Comparison of ENCODE assay signal across 16 cellular contexts in genomic region chr20:8304124-8304800, GRCh38.
"Had no signal": no experiment of that assay in that cellular context is flagged by ENCODE, and none has a peak within 500 bp of the region (broad histone marks: within the 10 kb centered on the region; RNA-seq: fewer than 3 reads in every experiment).

No MANE protein-coding gene starts in this region.

- H3K27me3 Mint-ChIP-seq: activated CD4-positive, alpha-beta T cell treated with anti-CD3 and anti-CD28 coated beads, Interleukin-2, amount 10 ng/mL, durations not matched to agents 7 days and 5 days; dendritic cell treated with granulocyte-macrophage colony-stimulating factor and Interleukin-4, amounts not matched to agents 40 ng/mL and 50 ng/mL, for 4 days; stimulated activated naive B cell treated with anti-CD40 and anti-IgM and Interleukin-4, amounts not matched to agents 10 μg/mL and 1 μg/mL and 100 μg/mL, for 72 hours had no signal

- H3K36me3 Mint-ChIP-seq: naive thymus-derived CD8-positive, alpha-beta T cell; stimulated activated naive B cell treated with anti-CD40 and anti-IgM and Interleukin-4, amounts not matched to agents 10 μg/mL and 1 μg/mL and 100 μg/mL, for 72 hours had no signal

- H3K9me3 Mint-ChIP-seq: activated CD4-positive, alpha-beta T cell treated with anti-CD3 and anti-CD28 coated beads, Interleukin-2, amount 10 ng/mL, durations not matched to agents 7 days and 5 days; activated T-cell treated with anti-CD3 and anti-CD28 coated beads, Interleukin-2, amount 50 U/mL, for 4 hours; dendritic cell treated with granulocyte-macrophage colony-stimulating factor and Interleukin-4, amounts not matched to agents 40 ng/mL and 50 ng/mL, for 4 days; naive thymus-derived CD8-positive, alpha-beta T cell had no signal

- ATAC-seq: activated T-cell treated with anti-CD3 and anti-CD28 coated beads, Interleukin-2, amount 50 U/mL, for 4 hours; esophagus mucosa; lower lobe of right lung; naive thymus-derived CD8-positive, alpha-beta T cell; stimulated activated naive B cell treated with anti-CD40 and anti-IgM and Interleukin-4, amounts not matched to agents 10 μg/mL and 1 μg/mL and 100 μg/mL, for 72 hours; upper lobe of right lung had no signal

- DNase-seq: activated CD4-positive, alpha-beta T cell treated with anti-CD3 and anti-CD28 coated beads, Interleukin-2, amount 10 ng/mL, durations not matched to agents 7 days and 5 days; activated CD8-positive, alpha-beta memory T cell treated with anti-CD3 and anti-CD28 coated beads, Interleukin-2, amount 50 U/mL, for 4 hours; activated effector memory CD4-positive, alpha-beta T cell treated with Interleukin-2 at 50 U/mL for 16 hours; activated naive CD4-positive, alpha-beta T cell treated with anti-CD3 and anti-CD28 coated beads, Interleukin-2, amount 50 U/mL, for 16 hours; activated T-cell treated with anti-CD3 and anti-CD28 coated beads, Interleukin-2, amount 50 U/mL, for 4 hours; effector CD8-positive, alpha-beta T cell; lower lobe of right lung; naive thymus-derived CD8-positive, alpha-beta T cell; sigmoid colon; stimulated activated naive B cell treated with anti-CD40 and anti-IgM and Interleukin-4, amounts not matched to agents 10 μg/mL and 1 μg/mL and 100 μg/mL, for 72 hours; T1000; upper lobe of right lung had no signal

- H3K27ac Mint-ChIP-seq: activated CD4-positive, alpha-beta T cell treated with anti-CD3 and anti-CD28 coated beads, Interleukin-2, amount 10 ng/mL, durations not matched to agents 7 days and 5 days; dendritic cell treated with granulocyte-macrophage colony-stimulating factor and Interleukin-4, amounts not matched to agents 40 ng/mL and 50 ng/mL, for 4 days; naive thymus-derived CD8-positive, alpha-beta T cell; stimulated activated naive B cell treated with anti-CD40 and anti-IgM and Interleukin-4, amounts not matched to agents 10 μg/mL and 1 μg/mL and 100 μg/mL, for 72 hours had no signal

- H3K4me3 Mint-ChIP-seq: activated CD4-positive, alpha-beta T cell treated with anti-CD3 and anti-CD28 coated beads, Interleukin-2, amount 10 ng/mL, durations not matched to agents 7 days and 5 days; activated T-cell treated with anti-CD3 and anti-CD28 coated beads, Interleukin-2, amount 50 U/mL, for 4 hours; dendritic cell treated with granulocyte-macrophage colony-stimulating factor and Interleukin-4, amounts not matched to agents 40 ng/mL and 50 ng/mL, for 4 days; stimulated activated naive B cell treated with anti-CD40 and anti-IgM and Interleukin-4, amounts not matched to agents 10 μg/mL and 1 μg/mL and 100 μg/mL, for 72 hours had no signal

- FAIRE-seq: astrocyte, keratinocyte had no signal
